ENCODE assay signal across 17 cellular contexts in the genomic region with DNA sequence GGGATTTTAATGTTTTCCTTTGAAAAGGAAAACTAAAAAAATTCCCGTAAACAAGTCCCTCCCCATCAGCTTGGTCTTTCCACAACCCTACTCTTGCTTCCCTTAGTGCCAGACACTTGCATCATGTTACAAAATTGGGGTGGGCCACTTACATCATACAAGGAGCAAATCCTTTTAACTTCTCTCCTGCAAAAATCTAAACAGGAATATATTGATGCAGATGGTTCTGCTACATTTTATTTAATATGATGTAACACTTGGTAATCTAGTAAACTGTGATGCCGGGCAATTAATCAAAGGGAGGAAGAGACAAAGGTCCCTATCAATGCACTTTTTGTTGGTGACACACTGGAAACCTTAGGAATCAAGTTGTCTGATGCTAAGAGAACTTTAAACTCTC.
DNase-seq lines count a peak whose midpoint lies in the region; ATAC-seq, FAIRE-seq and TF ChIP-seq lines count a peak whose summit lies in the region.
"Had no signal": no experiment of that assay in that cellular context is flagged by ENCODE, and none has a peak within 500 bp of the region (broad histone marks: within the 10 kb centered on the region; RNA-seq: fewer than 3 reads in every experiment).

No MANE protein-coding gene starts in this region.

- H3K36me3 Mint-ChIP-seq in astrocyte (ENCODE audit: low read depth, unreplicated experiment), result peaks cover 7% of the 10 kb centered on the region

- no peak overlapping the region for H3K27ac Mint-ChIP-seq in astrocyte (ENCODE audit: unreplicated experiment)

- H3K79me2 ChIP-seq in astrocyte (ENCODE audit: insufficient read depth, low read length), result no peaks in the 10 kb centered on the region

- no peaks in the 10 kb centered on the region for H3K27me3 ChIP-seq in astrocyte (ENCODE audit: insufficient read depth, low read length)

- no peak for TF ChIP-seq CTCF in AG09309 (IDR thresholded peaks at IDR 0.05; ENCODE audit: control insufficient read depth, insufficient read depth, low read depth, low read length, missing control alignments)
- no peak for TF ChIP-seq CTCF in astrocyte (IDR thresholded peaks at IDR 0.05; ENCODE audit: insufficient read depth, low read depth, low read length)

- H3K4me2 ChIP-seq in astrocyte (ENCODE audit: low read length), result no peak overlapping the region

- FAIRE-seq in G401.6 (lab: Jason Lieb, UNC), result peak; percentile 15
- FAIRE-seq in astrocyte (lab: Jason Lieb, UNC), result no peak
- FAIRE-seq in GM19239 (lab: Jason Lieb, UNC), result no peak

- intact Hi-C loops in left ventricle myocardium superior (cut with micrococcal nuclease), result no loop called here

- no peaks in the 10 kb centered on the region for H3K27me3 Mint-ChIP-seq in astrocyte (ENCODE audit: low read depth, unreplicated experiment)

- H3K4me3 ChIP-seq in AG09309 (ENCODE audit: control insufficient read depth, low read depth, low read length) (no peak overlapping the region), astrocyte (ENCODE audit: insufficient read depth, low read depth, low read length) (no peak overlapping the region)

- H3K9me3 ChIP-seq in astrocyte (ENCODE audit: insufficient read depth, low read depth, low read length), result no peaks in the 10 kb centered on the region

- H3K9ac ChIP-seq in astrocyte (ENCODE audit: low read length), result no peak overlapping the region

- ATAC-seq in left ventricle myocardium superior (peak; percentile 29), GM18867 (IDR thresholded peaks at IDR 0.05; ENCODE audit: unreplicated experiment) (no peak)
- ATAC-seq: left lobe of liver had no signal

- no peak overlapping the region for H3K27ac ChIP-seq in astrocyte (ENCODE audit: low read depth, low read length)
- H3K27ac ChIP-seq: RWPE1 had no signal

- DNase-seq in AG09309 (ENCODE audit: low read depth), result peak; percentile 38
- DNase-seq in astrocyte (ENCODE audit: low read depth), result peak; percentile 24
- DNase-seq in left ventricle myocardium superior, result no peak
- DNase-seq in NOMO-1 treated with DMSO at 0.1 percent for 48 hours (lab: John Stamatoyannopoulos, UW; ENCODE audit: unreplicated experiment), result no peak
- no peak for DNase-seq in NCI-H748 treated with DMSO at 0.1 percent for 48 hours (lab: John Stamatoyannopoulos, UW)
- no peak for DNase-seq in GM19239 (ENCODE audit: insufficient read length, low spot score)
- DNase-seq: activated CD4-positive, alpha-beta T cell treated with anti-CD3 and anti-CD28 coated beads for 4 hours; activated effector memory CD4-positive, alpha-beta T cell treated with Interleukin-2 at 50 U/mL for 16 hours; caudate nucleus; hypothalamus; NCI-H1048; NCI-H526; T-helper 2 cell had no signal

- H3K36me3 ChIP-seq in astrocyte (ENCODE audit: insufficient read depth, low read length), result peaks cover 7% of the 10 kb centered on the region

- no peak overlapping the region for H3K4me3 Mint-ChIP-seq in astrocyte (ENCODE audit: unreplicated experiment)

- H3K4me1 ChIP-seq in astrocyte (ENCODE audit: insufficient read depth, low read length), result peaks cover 9% of the 10 kb centered on the region

- no peaks in the 10 kb centered on the region for H3K9me3 Mint-ChIP-seq in astrocyte (ENCODE audit: unreplicated experiment)

- no peak overlapping the region for H2AFZ ChIP-seq in astrocyte (ENCODE audit: low read depth, low read length)

- no peaks in the 10 kb centered on the region for H4K20me1 ChIP-seq in astrocyte (ENCODE audit: insufficient read depth, low read length)

- H3K4me1 Mint-ChIP-seq in astrocyte (ENCODE audit: low read depth, unreplicated experiment), result peaks cover 29% of the 10 kb centered on the region

Comparison
In these comparisons a context has a peak if more than half of its experiments do, and no peak if none do; other contexts are left out.
1. DNase-seq: peak in AG09309 (single experiment) and astrocyte (single experiment); none in left ventricle myocardium superior (single experiment), NOMO-1 treated with DMSO at 0.1 percent for 48 hours (single experiment), NCI-H748 treated with DMSO at 0.1 percent for 48 hours (single experiment) and GM19239 (single experiment).